Comparison of ENCODE assay signal across 21 cellular contexts in genomic region chr14:64580451-64580850, GRCh38. TPM values are rescaled to one million over a fixed set of nuclear protein-coding genes. Genes with fewer than 3 reads are reported as not detected.
DNase-seq lines count a peak whose midpoint lies in the region; TF ChIP-seq lines count a peak whose summit lies in the region.
"Had no signal": no experiment of that assay in that cellular context is flagged by ENCODE, and none has a peak within 500 bp of the region (broad histone marks: within the 10 kb centered on the region; RNA-seq: fewer than 3 reads in every experiment).

No MANE protein-coding gene starts in this region.

- H2AFZ ChIP-seq in GM23248 (no peak overlapping the region), trophoblast cell (ENCODE audit: insufficient read depth, low read length, poor library complexity) (no peak overlapping the region)

- no peak overlapping the region for H4K12ac ChIP-seq in trophoblast cell (ENCODE audit: low read depth, low read length)

- H3K9ac ChIP-seq in GM23248 = no peak overlapping the region
- H3K9ac ChIP-seq in adipocyte (ENCODE audit: low read length) = no peak overlapping the region
- no peak overlapping the region for H3K9ac ChIP-seq in trophoblast cell (ENCODE audit: low read length)
- H3K9ac ChIP-seq: KMS-11 had no signal

- intact Hi-C loops in prostate gland (cut with DNase I) = no loop called here

- H3K27me3 Mint-ChIP-seq in activated CD4-positive, alpha-beta memory T cell treated with anti-CD3 and anti-CD28 coated beads, Interleukin-2, amount 10 ng/mL, durations not matched to agents 7 days and 5 days = no peaks in the 10 kb centered on the region
- H3K27me3 Mint-ChIP-seq: naive B cell had no signal

- H3K9me2 ChIP-seq in GM23248 (ENCODE audit: insufficient read depth) = no peaks in the 10 kb centered on the region

- no peak overlapping the region for H3K27ac Mint-ChIP-seq in activated CD4-positive, alpha-beta memory T cell treated with anti-CD3 and anti-CD28 coated beads, Interleukin-2, amount 10 ng/mL, durations not matched to agents 7 days and 5 days
- H3K27ac Mint-ChIP-seq: naive B cell had no signal

- no peaks in the 10 kb centered on the region for H3K36me3 Mint-ChIP-seq in activated CD4-positive, alpha-beta memory T cell treated with anti-CD3 and anti-CD28 coated beads, Interleukin-2, amount 10 ng/mL, durations not matched to agents 7 days and 5 days (ENCODE audit: low read depth)
- H3K36me3 Mint-ChIP-seq: CD4-positive, CD25-positive, alpha-beta regulatory T cell; naive B cell had no signal

- H3K18ac ChIP-seq in trophoblast cell (ENCODE audit: low read length) = no peak overlapping the region

- H3K4me1 Mint-ChIP-seq in activated CD4-positive, alpha-beta memory T cell treated with anti-CD3 and anti-CD28 coated beads, Interleukin-2, amount 10 ng/mL, durations not matched to agents 7 days and 5 days = no peaks in the 10 kb centered on the region
- H3K4me1 Mint-ChIP-seq: CD4-positive, CD25-positive, alpha-beta regulatory T cell; naive B cell had no signal

- CTCF ChIA-PET in activated CD4-positive, alpha-beta memory T cell treated with anti-CD3 and anti-CD28 coated beads, Interleukin-2, amount 10 ng/mL, durations not matched to agents 7 days and 5 days (lab: Charles Lee) = interaction anchor here (0.9 kb wide), 1 partner anchor 56 kb away, joined by 3 read pairs; no protein-coding TSS in a partner anchor

- H3K4me3 Mint-ChIP-seq in activated CD4-positive, alpha-beta memory T cell treated with anti-CD3 and anti-CD28 coated beads, Interleukin-2, amount 10 ng/mL, durations not matched to agents 7 days and 5 days = no peak overlapping the region
- H3K4me3 Mint-ChIP-seq: activated T-cell treated with anti-CD3 and anti-CD28 coated beads, Interleukin-2, amount 50 U/mL, for 4 hours; CD4-positive, CD25-positive, alpha-beta regulatory T cell; naive B cell had no signal

- no peak overlapping the region for H4K91ac ChIP-seq in trophoblast cell (ENCODE audit: low read depth, low read length)

- no peaks in the 10 kb centered on the region for H3F3A ChIP-seq in GM23248 (ENCODE audit: insufficient read depth)

- H3K27me3 ChIP-seq in GM23248 (replicated peaks; ENCODE audit: insufficient read depth) = no peaks in the 10 kb centered on the region
- no peaks in the 10 kb centered on the region for H3K27me3 ChIP-seq in adipocyte (replicated peaks; ENCODE audit: control insufficient read depth, insufficient read depth, low read length)
- H3K27me3 ChIP-seq in trophoblast cell (ENCODE audit: insufficient read depth, low read length) = no peaks in the 10 kb centered on the region
- H3K27me3 ChIP-seq in prostate gland (replicated peaks; ENCODE audit: insufficient read depth) = no peaks in the 10 kb centered on the region
- H3K27me3 ChIP-seq: upper lobe of right lung had no signal

- DNase-seq in GM23248 (peak; percentile 9), adipocyte (ENCODE audit: low read depth) (peak; percentile 70), fibroblast of villous mesenchyme (ENCODE audit: low read depth) (peak; percentile 39), trophoblast cell (no peak), prostate gland (ENCODE audit: low spot score) (no peak), DMS53 (lab: John Stamatoyannopoulos, UW) (no peak), mesenteric fat pad (ENCODE audit: low spot score) (no peak)
- no peak for DNase-seq in activated CD4-positive, alpha-beta memory T cell treated with anti-CD3 and anti-CD28 coated beads, Interleukin-2, amount 10 ng/mL, durations not matched to agents 7 days and 5 days
- DNase-seq: activated CD8-positive, alpha-beta memory T cell treated with anti-CD3 and anti-CD28 coated beads for 24 hours; activated naive CD4-positive, alpha-beta T cell treated with Interleukin-2 at 50 U/mL for 16 hours; activated T-cell treated with anti-CD3 and anti-CD28 coated beads, Interleukin-2, amount 50 U/mL, for 4 hours; caudate nucleus; CD4-positive, CD25-positive, alpha-beta regulatory T cell; DMS153; HCEC 1CT; naive B cell; NCI-H2171; NCI-H748 treated with DMSO at 0.1 percent for 48 hours; upper lobe of right lung had no signal

- H3K36me3 ChIP-seq in GM23248 (ENCODE audit: low read depth) (no peaks in the 10 kb centered on the region), adipocyte (ENCODE audit: control insufficient read depth, insufficient read depth, low read length, severe bottlenecking) (no peaks in the 10 kb centered on the region), trophoblast cell (ENCODE audit: control insufficient read depth in 1 of 2, insufficient read depth in 2 of 2, low read length in 2 of 2) (no peaks in the 10 kb centered on the region), prostate gland (no peaks in the 10 kb centered on the region)
- H3K36me3 ChIP-seq: upper lobe of right lung had no signal

- H3K27ac ChIP-seq in GM23248 (no peak overlapping the region), trophoblast cell (ENCODE audit: low read depth, low read length) (no peak overlapping the region), prostate gland (no peak overlapping the region)
- H3K27ac ChIP-seq: KMS-11, upper lobe of right lung had no signal

- peaks cover 1% of the 10 kb centered on the region for H3K79me1 ChIP-seq in trophoblast cell (ENCODE audit: low read length)

- no peaks in the 10 kb centered on the region for H3K9me3 ChIP-seq in GM23248 (ENCODE audit: low read depth)
- no peaks in the 10 kb centered on the region for H3K9me3 ChIP-seq in adipocyte (ENCODE audit: control insufficient read depth, low read length)
- H3K9me3 ChIP-seq in trophoblast cell (ENCODE audit: insufficient read depth, low read depth, low read length) = no peaks in the 10 kb centered on the region
- no peaks in the 10 kb centered on the region for H3K9me3 ChIP-seq in prostate gland
- H3K9me3 ChIP-seq: upper lobe of right lung had no signal

- H3K9me3 Mint-ChIP-seq in activated CD4-positive, alpha-beta memory T cell treated with anti-CD3 and anti-CD28 coated beads, Interleukin-2, amount 10 ng/mL, durations not matched to agents 7 days and 5 days = no peaks in the 10 kb centered on the region
- H3K9me3 Mint-ChIP-seq: activated T-cell treated with anti-CD3 and anti-CD28 coated beads, Interleukin-2, amount 50 U/mL, for 4 hours; CD4-positive, CD25-positive, alpha-beta regulatory T cell; naive B cell had no signal

- H2AK5ac ChIP-seq in trophoblast cell (ENCODE audit: low read length) = no peak overlapping the region

- H3K4me3 ChIP-seq in GM23248 (no peak overlapping the region), adipocyte (ENCODE audit: low read length) (no peak overlapping the region), fibroblast of villous mesenchyme (ENCODE audit: low read depth, low read length) (no peak overlapping the region), trophoblast cell (ENCODE audit: low read depth, low read length) (no peak overlapping the region), prostate gland (no peak overlapping the region)
- H3K4me3 ChIP-seq: upper lobe of right lung had no signal

- no peak overlapping the region for H4K8ac ChIP-seq in trophoblast cell (ENCODE audit: low read depth, low read length)

- H4K20me1 ChIP-seq in GM23248 (ENCODE audit: insufficient read depth) = no peaks in the 10 kb centered on the region

- POLR2A ChIA-PET in activated CD4-positive, alpha-beta memory T cell treated with anti-CD3 and anti-CD28 coated beads, Interleukin-2, amount 10 ng/mL, durations not matched to agents 7 days and 5 days (lab: Charles Lee) = no interaction called here

- no peaks in the 10 kb centered on the region for H3K79me2 ChIP-seq in GM23248 (ENCODE audit: insufficient read depth)
- H3K79me2 ChIP-seq in trophoblast cell (ENCODE audit: control insufficient read depth, insufficient read depth, low read length, poor library complexity) = no peaks in the 10 kb centered on the region

- 72 to 79% methylated on average over 7 of the region's 7 CpGs for WGBS in GM23248 (ENCODE audit: low coverage in 1 of 2, low lambda C conversion rate in 2 of 2, missing lambda C conversion rate in 2 of 2), 2 experiments
- no CpG with 5 or more reads among the region's 7 CpGs for WGBS in trophoblast cell (ENCODE audit: extremely low coverage, insufficient coverage, insufficient read length)
- 54% methylated on average over 7 of the region's 7 CpGs for WGBS in prostate gland

- in situ Hi-C loops in GM23248 (cut with MboI) = no loop called here

- peak overlapping the region; percentile 11 for H2BK12ac ChIP-seq in trophoblast cell (ENCODE audit: low read length)

- H2BK5ac ChIP-seq in trophoblast cell (ENCODE audit: low read depth, low read length, poor library complexity) = no peak overlapping the region

- TF ChIP-seq CTCF in fibroblast of villous mesenchyme (IDR thresholded peaks at IDR 0.05; ENCODE audit: insufficient read depth, low read depth, low read length) (no peak), prostate gland (IDR thresholded peaks at IDR 0.05) (no peak)

- H3K4me2 ChIP-seq in GM23248 (ENCODE audit: unreplicated experiment) (no peak overlapping the region), trophoblast cell (ENCODE audit: low read length) (no peak overlapping the region)
- H3K4me2 ChIP-seq: KMS-11 had no signal

- no peak overlapping the region for H3K23ac ChIP-seq in trophoblast cell (ENCODE audit: low read length)

- H3K4ac ChIP-seq in trophoblast cell (ENCODE audit: low read depth, low read length) = no peak overlapping the region

- H3K4me1 ChIP-seq in GM23248 (ENCODE audit: insufficient read depth) (peaks cover 3% of the 10 kb centered on the region; the same call in 1 of the 2 replicates), adipocyte (ENCODE audit: control insufficient read depth, insufficient read depth, low read length) (no peaks in the 10 kb centered on the region), trophoblast cell (ENCODE audit: control insufficient read depth in 1 of 2, insufficient read depth in 2 of 2, low read length in 2 of 2) (peaks cover 2 to 13% of the 10 kb centered on the region in 2 experiments), prostate gland (replicated peaks) (no peaks in the 10 kb centered on the region)
- H3K4me1 ChIP-seq: upper lobe of right lung had no signal

- TF ChIP-seq POLR2A in prostate gland (IDR thresholded peaks at IDR 0.05) = no peak

- no peak overlapping the region for H2BK120ac ChIP-seq in trophoblast cell (ENCODE audit: insufficient read depth, low read length, poor library complexity)

- H3K14ac ChIP-seq in trophoblast cell (ENCODE audit: low read length) = no peak overlapping the region

RNA-seq across cellular contexts. Expression of gene PPP1R36, which starts 30.7 kb away (rescaled TPM):
- total RNA-seq in GM23248 (2014; rRNA removed; shearing (Covaris generic)) = 1.6 TPM in 1 of 2 replicates, not detected in the other
- 1.8 and 2.0 TPM in 2 replicates for polyA plus RNA-seq in GM23248 (2016; fragmentation: Nextera tagmentation; extraction: Ambion mirVana)
- total RNA-seq in fibroblast of villous mesenchyme (0.97 and 3.5 TPM in 2 replicates), prostate gland (1 to 10 TPM; 2.0 to 8.6 TPM), mesenteric fat pad (1.3 TPM)
- 0.97 and 0.99 TPM in 2 replicates for polyA plus RNA-seq in trophoblast cell (2013)
- total RNA-seq in activated CD4-positive, alpha-beta memory T cell treated with anti-CD3 and anti-CD28 coated beads, Interleukin-2, amount 10 ng/mL, durations not matched to agents 7 days and 5 days = under 1 TPM in 1 of 2 experiments, not detected in 1; 0.53 TPM
- total RNA-seq: activated T-cell treated with anti-CD3 and anti-CD28 coated beads, Interleukin-2, amount 50 U/mL, for 4 hours; CD4-positive, CD25-positive, alpha-beta regulatory T cell; glomerular endothelial cell had no signal

RNA-seq across cellular contexts. Expression of gene HSPA2, which starts 39.9 kb away (rescaled TPM):
- total RNA-seq in GM23248 (2014; rRNA removed; shearing (Covaris generic)) = 28.1 and 28.9 TPM in 2 replicates
- polyA plus RNA-seq in GM23248 (2016; fragmentation: Nextera tagmentation; extraction: Ambion mirVana) = 29.3 and 31.4 TPM in 2 replicates
- total RNA-seq in fibroblast of villous mesenchyme = 83.4 and 165 TPM in 2 replicates
- polyA plus RNA-seq in trophoblast cell (2013) = 52.5 and 55.1 TPM in 2 replicates
- 10 to 100 TPM; 35.9 to 59.9 TPM for total RNA-seq in prostate gland
- 1 to 10 TPM; 6.8 to 7.1 TPM for total RNA-seq in activated CD4-positive, alpha-beta memory T cell treated with anti-CD3 and anti-CD28 coated beads, Interleukin-2, amount 10 ng/mL, durations not matched to agents 7 days and 5 days
- total RNA-seq in mesenteric fat pad = 9.5 TPM

Comparison
In these comparisons a context has a peak if more than half of its experiments do, and no peak if none do; other contexts are left out.
1. DNase-seq: peak in GM23248 (single experiment), adipocyte (single experiment) and fibroblast of villous mesenchyme (single experiment); none in trophoblast cell (0 of 2), prostate gland (single experiment), activated CD4-positive, alpha-beta memory T cell treated with anti-CD3 and anti-CD28 coated beads, Interleukin-2, amount 10 ng/mL, durations not matched to agents 7 days and 5 days (single experiment), DMS53 (single experiment) and mesenteric fat pad (single experiment).